15 cellular contexts compared by ENCODE assay signal in the genomic region with DNA sequence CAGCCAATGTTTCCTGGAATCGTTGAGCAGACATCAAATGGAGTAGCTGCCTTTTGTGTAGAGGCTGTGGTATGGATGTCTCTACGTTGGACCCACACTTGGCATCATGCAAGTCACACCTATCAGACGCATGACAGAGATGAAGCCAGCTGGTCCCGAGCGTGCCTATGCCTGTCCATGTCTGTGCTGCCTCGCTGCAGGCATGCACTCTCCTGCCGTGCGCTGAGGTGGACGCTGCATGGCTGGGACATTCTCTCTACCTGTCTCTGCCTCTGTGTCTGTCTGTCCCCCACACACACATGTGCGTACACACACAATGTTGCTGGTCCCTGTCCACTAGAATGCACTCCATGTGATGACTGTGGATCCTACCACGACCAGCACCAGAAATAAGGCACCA.
DNase-seq lines count a peak whose midpoint lies in the region; ATAC-seq and TF ChIP-seq lines count a peak whose summit lies in the region.
"Had no signal": no experiment of that assay in that cellular context is flagged by ENCODE, and none has a peak within 500 bp of the region (broad histone marks: within the 10 kb centered on the region; RNA-seq: fewer than 3 reads in every experiment).

No MANE protein-coding gene starts in this region.

- H3K36me3 ChIP-seq in colonic mucosa = no peaks in the 10 kb centered on the region

- no peak overlapping the region for H3K9ac ChIP-seq in colonic mucosa (ENCODE audit: low read depth in 2 of 2, low read length in 2 of 2)

- H3K27ac Mint-ChIP-seq in stimulated activated naive CD8-positive, alpha-beta T cell treated with anti-CD3 and anti-CD28 coated beads, Interleukin-15, amount 100 ng/mL, for 72 hours = no peak overlapping the region
- peak overlapping the region; percentile 15 for H3K27ac Mint-ChIP-seq in nephron progenitor cell
- H3K27ac Mint-ChIP-seq: B cell; CD4-positive, alpha-beta T cell had no signal

- no peaks in the 10 kb centered on the region for H3K36me3 Mint-ChIP-seq in nephron progenitor cell (ENCODE audit: low read depth)

- intact Hi-C loops in colonic mucosa (cut with DNase I) = no loop called here

- ATAC-seq in stimulated activated naive CD8-positive, alpha-beta T cell treated with anti-CD3 and anti-CD28 coated beads, Interleukin-15, amount 100 ng/mL, for 72 hours = peak; percentile 15
- ATAC-seq in stimulated activated naive CD8-positive, alpha-beta T cell treated with anti-CD3 and anti-CD28 coated beads, Interleukin-15, Interleukin-2, amounts not matched to agents 100 U/mL and 50 U/mL, for 24 hours = no peak

- no peaks in the 10 kb centered on the region for H3K9me3 Mint-ChIP-seq in stimulated activated naive CD8-positive, alpha-beta T cell treated with anti-CD3 and anti-CD28 coated beads, Interleukin-15, amount 100 ng/mL, for 72 hours
- no peaks in the 10 kb centered on the region for H3K9me3 Mint-ChIP-seq in nephron progenitor cell
- H3K9me3 Mint-ChIP-seq: CD4-positive, alpha-beta T cell had no signal

- H3K27me3 ChIP-seq in colonic mucosa = no peaks in the 10 kb centered on the region

- H3K4me3 Mint-ChIP-seq in stimulated activated naive CD8-positive, alpha-beta T cell treated with anti-CD3 and anti-CD28 coated beads, Interleukin-15, amount 100 ng/mL, for 72 hours = no peak overlapping the region
- no peak overlapping the region for H3K4me3 Mint-ChIP-seq in nephron progenitor cell
- H3K4me3 Mint-ChIP-seq: B cell; CD4-positive, alpha-beta T cell had no signal

- DNase-seq in stimulated activated naive CD8-positive, alpha-beta T cell treated with anti-CD3 and anti-CD28 coated beads, Interleukin-15, amount 100 ng/mL, for 72 hours = no peak
- no peak for DNase-seq in stimulated activated naive CD8-positive, alpha-beta T cell treated with anti-CD3 and anti-CD28 coated beads, Interleukin-15, Interleukin-2, amounts not matched to agents 100 U/mL and 50 U/mL, for 24 hours
- DNase-seq in SHP77 treated with DMSO at 0.1 percent for 48 hours (lab: John Stamatoyannopoulos, UW) = peak; percentile 23
- no peak for DNase-seq in nephron progenitor cell
- no peak for DNase-seq in coronary artery (ENCODE audit: low spot score)
- no peak for DNase-seq in colonic mucosa
- no peak for DNase-seq in kidney glomerular epithelial cell (lab: John Stamatoyannopoulos, UW)
- DNase-seq: Calu3; CD4-positive, alpha-beta T cell; GF-D8; GOT3; NCI-H187; NCI-H526 treated with DMSO at 0.1 percent for 48 hours; PC-9 had no signal

- no peaks in the 10 kb centered on the region for H3K4me1 Mint-ChIP-seq in stimulated activated naive CD8-positive, alpha-beta T cell treated with anti-CD3 and anti-CD28 coated beads, Interleukin-15, amount 100 ng/mL, for 72 hours
- peaks cover 14% of the 10 kb centered on the region for H3K4me1 Mint-ChIP-seq in nephron progenitor cell
- H3K4me1 Mint-ChIP-seq: B cell had no signal

- H3K27ac ChIP-seq in coronary artery = no peak overlapping the region
- H3K27ac ChIP-seq in colonic mucosa = no peak overlapping the region
- H3K27ac ChIP-seq: PC-9 had no signal

- no peaks in the 10 kb centered on the region for H3K27me3 Mint-ChIP-seq in stimulated activated naive CD8-positive, alpha-beta T cell treated with anti-CD3 and anti-CD28 coated beads, Interleukin-15, amount 100 ng/mL, for 72 hours
- peaks cover 24% of the 10 kb centered on the region for H3K27me3 Mint-ChIP-seq in nephron progenitor cell (ENCODE audit: low read depth, poor library complexity)
- H3K27me3 Mint-ChIP-seq: B cell; CD4-positive, alpha-beta T cell had no signal

- TF ChIP-seq CTCF in nephron progenitor cell (IDR thresholded peaks at IDR 0.05) (no peak), coronary artery (IDR thresholded peaks at IDR 0.05) (no peak), colonic mucosa (IDR thresholded peaks at IDR 0.05) (no peak)

- H3K4me1 ChIP-seq in colonic mucosa = no peaks in the 10 kb centered on the region

- no peaks in the 10 kb centered on the region for H3K9me3 ChIP-seq in colonic mucosa

- H3K4me3 ChIP-seq in coronary artery = no peak overlapping the region
- H3K4me3 ChIP-seq in colonic mucosa = no peak overlapping the region
- H3K4me3 ChIP-seq: PC-9 had no signal
